In genomic region chr6:35015476-35015875, GRCh38 we compare ENCODE assay signal across 16 cellular contexts.
DNase-seq lines count a peak whose midpoint lies in the region; ATAC-seq, FAIRE-seq and TF ChIP-seq lines count a peak whose summit lies in the region.
"Had no signal": no experiment of that assay in that cellular context is flagged by ENCODE, and none has a peak within 500 bp of the region (broad histone marks: within the 10 kb centered on the region; RNA-seq: fewer than 3 reads in every experiment).

No MANE protein-coding gene starts in this region.

- DNase-seq in right lobe of liver: no peak
- no peak for DNase-seq in HepG2 (ENCODE audit: low spot score)
- DNase-seq in lower leg skin (ENCODE audit: low spot score in 2 of 2): no peak
- DNase-seq in HK-2 (ENCODE audit: unreplicated experiment): no peak
- no peak for DNase-seq in NCI-H2029 treated with DMSO at 0.1 percent for 48 hours (lab: John Stamatoyannopoulos, UW)
- DNase-seq: activated CD4-positive, alpha-beta memory T cell treated with anti-CD3 and anti-CD28 coated beads, Interleukin-2, amount 10 ng/mL, durations not matched to agents 7 days and 5 days; NCI-H146; NK-92 treated with Interleukin-12 subunit alpha and Interleukin-12 subunit beta, amount 100 ng/mL, for 24 hours; posterior cingulate gyrus; stimulated activated naive B cell treated with anti-CD40 and anti-IgM and Interleukin-4, amounts not matched to agents 10 μg/mL and 1 μg/mL and 100 μg/mL, for 72 hours; T-cell had no signal

- BruUV-seq in HepG2 (replicated peaks; lab: Mats Ljungman, UMichigan): no TSS peak

- no peak for TF ChIP-seq POLR2A in right lobe of liver (IDR thresholded peaks at IDR 0.05)
- TF ChIP-seq POLR2A in HepG2 (IDR thresholded peaks at IDR 0.05; ENCODE audit: insufficient read depth in 1 of 2, low read depth in 2 of 2, low read length in 2 of 2): no peak
- no peak for TF ChIP-seq POLR2A in gastroesophageal sphincter (IDR thresholded peaks at IDR 0.05)
- TF ChIP-seq POLR2A in lower leg skin (IDR thresholded peaks at IDR 0.05): no peak

- WGBS in right lobe of liver (ENCODE audit: insufficient coverage, low coverage, low lambda C conversion rate, missing lambda C conversion rate): 100% methylated on average over 1 of the region's 4 CpGs
- 95% methylated on average over 4 of the region's 4 CpGs for WGBS in HepG2 (ENCODE audit: low lambda C conversion rate)
- WGBS in gastroesophageal sphincter (ENCODE audit: low coverage in 1 of 2), 2 donors: 68 to 70% methylated on average over 2 to 4 of the region's 4 CpGs
- WGBS in lower leg skin, 2 donors: 75 to 82% methylated on average over 4 of the region's 4 CpGs

- in situ Hi-C loops in HepG2 (cut with HindIII; ENCODE audit: extremely low pct_ligation_motif_present, low pct_unique_long_range_greater_than_20kb): no loop called here

- no peak overlapping the region for H2AFZ ChIP-seq in HepG2 (ENCODE audit: low read length)

- FAIRE-seq in HepG2 (lab: Jason Lieb, UNC): no peak
- FAIRE-seq: HTR-8/SVneo had no signal

- intact Hi-C loops in right lobe of liver (cut with DNase I) (no loop called here), HepG2 (cut with micrococcal nuclease; ENCODE audit: unreplicated experiment) (no loop called here), lower leg skin (cut with DNase I; ENCODE audit: low total_unique reads) (no loop called here)

- TF ChIP-seq CTCF in right lobe of liver (IDR thresholded peaks at IDR 0.05): no peak
- TF ChIP-seq CTCF in HepG2 (CRISPR knock-in tag; IDR thresholded peaks at IDR 0.05): no peak
- no peak for TF ChIP-seq CTCF in gastroesophageal sphincter (IDR thresholded peaks at IDR 0.05)
- TF ChIP-seq CTCF in lower leg skin (IDR thresholded peaks at IDR 0.05): no peak

- H3K36me3 ChIP-seq in right lobe of liver (peaks cover 0 to 4% (median under 1%) of the 10 kb centered on the region in 4 donors), HepG2 (replicated peaks in 1 of 2; ENCODE audit: control insufficient read depth in 1 of 2, insufficient read depth in 2 of 2, low read length in 2 of 2) (peaks cover 13 to 15% of the 10 kb centered on the region in 2 experiments; a peak in 4 of 5 replicates), gastroesophageal sphincter (no peaks in the 10 kb centered on the region), skeletal muscle tissue (ENCODE audit: control insufficient read depth in 3 of 3, insufficient read depth in 3 of 3, low read length in 3 of 3) (peaks cover 0 to 4% (median 0%) of the 10 kb centered on the region in 3 donors)

- H3K4me1 ChIP-seq in right lobe of liver: peaks cover 0 to 24% (median 10%) of the 10 kb centered on the region in 4 donors
- H3K4me1 ChIP-seq in HepG2 (ENCODE audit: insufficient read depth, low read length): no peaks in the 10 kb centered on the region
- peaks cover 9 to 64% (median 19%) of the 10 kb centered on the region in 3 donors for H3K4me1 ChIP-seq in gastroesophageal sphincter
- peaks cover 49 to 63% (median 52%) of the 10 kb centered on the region in 3 donors for H3K4me1 ChIP-seq in skeletal muscle tissue (ENCODE audit: control insufficient read depth in 3 of 3, insufficient read depth in 3 of 3, low read length in 3 of 3)

- H3K9me3 ChIP-seq in right lobe of liver: no peaks in the 10 kb centered on the region
- H3K9me3 ChIP-seq in HepG2 (ENCODE audit: low read length): no peaks in the 10 kb centered on the region
- no peaks in the 10 kb centered on the region for H3K9me3 ChIP-seq in gastroesophageal sphincter
- H3K9me3 ChIP-seq in skeletal muscle tissue (ENCODE audit: control insufficient read depth in 3 of 3, low read length in 3 of 3): no peaks in the 10 kb centered on the region

- TF ChIP-seq EP300 in HepG2 (IDR thresholded peaks at IDR 0.05; ENCODE audit: low read depth in 2 of 2, low read length in 2 of 2) (no peak), HepG2 (CRISPR knock-in tag; IDR thresholded peaks at IDR 0.05; ENCODE audit: borderline replicate concordance) (no peak), gastroesophageal sphincter (IDR thresholded peaks at IDR 0.05) (no peak)

- CTCF ChIA-PET in HepG2 (lab: Yijun Ruan, JAX; ENCODE audit: low intra/inter-chr PET ratio, low total read pairs): no interaction called here

- H3K27me3 ChIP-seq in right lobe of liver (no peaks in the 10 kb centered on the region), HepG2 (ENCODE audit: control insufficient read depth in 1 of 2, insufficient read depth in 2 of 2, low read length in 2 of 2) (no peaks in the 10 kb centered on the region), gastroesophageal sphincter (no peaks in the 10 kb centered on the region), skeletal muscle tissue (ENCODE audit: control insufficient read depth in 3 of 3, insufficient read depth in 3 of 3, low read length in 3 of 3) (no peaks in the 10 kb centered on the region)

- no peaks in the 10 kb centered on the region for H3K79me2 ChIP-seq in HepG2 (ENCODE audit: insufficient read depth, low read length)

- H3K27ac ChIP-seq in right lobe of liver: peak overlapping the region in 2 of 3 donors; percentile 73 to 84
- no peak overlapping the region for H3K27ac ChIP-seq in HepG2 (ENCODE audit: extremely low read length, insufficient read depth, low read length)
- peak overlapping the region; percentile 97 to 99 (median 98) for H3K27ac ChIP-seq in gastroesophageal sphincter
- H3K27ac ChIP-seq in skeletal muscle tissue (ENCODE audit: low read depth, low read length): peak overlapping the region; percentile 3
- H3K27ac ChIP-seq: RWPE1 had no signal

- no peak for TF ChIP-seq RAD21 in HepG2 (CRISPR knock-in tag; IDR thresholded peaks at IDR 0.05)

- ATAC-seq in right lobe of liver (no peak), HepG2 (no peak), gastroesophageal sphincter (no peak), HG03520 (IDR thresholded peaks at IDR 0.05; ENCODE audit: unreplicated experiment) (no peak)
- ATAC-seq: stimulated activated naive B cell treated with anti-CD40 and anti-IgM and Interleukin-4, amounts not matched to agents 10 μg/mL and 1 μg/mL and 100 μg/mL, for 72 hours; T-cell had no signal

- no peak overlapping the region for H3K4me3 ChIP-seq in right lobe of liver
- H3K4me3 ChIP-seq in HepG2 (replicated peaks in 1 of 3; ENCODE audit: insufficient read depth in 1 of 3, low read depth in 2 of 3, low read length in 3 of 3): no peak overlapping the region
- no peak overlapping the region for H3K4me3 ChIP-seq in gastroesophageal sphincter
- no peak overlapping the region for H3K4me3 ChIP-seq in skeletal muscle tissue (ENCODE audit: low read length in 3 of 3)
- H3K4me3 ChIP-seq in lower leg skin (ENCODE audit: low read depth, poor library complexity, severe bottlenecking): no peak overlapping the region

- POLR2A ChIA-PET in HepG2 (lab: Yijun Ruan, JAX): no interaction called here

- H4K20me1 ChIP-seq in HepG2 (ENCODE audit: insufficient read depth, low read length): no peaks in the 10 kb centered on the region

- H3K9ac ChIP-seq in HepG2 (ENCODE audit: insufficient read depth, low read depth, low read length): no peak overlapping the region
- no peak overlapping the region for H3K9ac ChIP-seq in skeletal muscle tissue (ENCODE audit: low read depth in 1 of 3, low read length in 3 of 3)

- no peak overlapping the region for H3K4me2 ChIP-seq in HepG2 (ENCODE audit: low read depth, low read length)

TF ChIP-seq in HepG2, 621 proteins besides CTCF, POLR2A, EP300 and RAD21 (continues in another document):
- TF ChIP-seq, protein P1, sequence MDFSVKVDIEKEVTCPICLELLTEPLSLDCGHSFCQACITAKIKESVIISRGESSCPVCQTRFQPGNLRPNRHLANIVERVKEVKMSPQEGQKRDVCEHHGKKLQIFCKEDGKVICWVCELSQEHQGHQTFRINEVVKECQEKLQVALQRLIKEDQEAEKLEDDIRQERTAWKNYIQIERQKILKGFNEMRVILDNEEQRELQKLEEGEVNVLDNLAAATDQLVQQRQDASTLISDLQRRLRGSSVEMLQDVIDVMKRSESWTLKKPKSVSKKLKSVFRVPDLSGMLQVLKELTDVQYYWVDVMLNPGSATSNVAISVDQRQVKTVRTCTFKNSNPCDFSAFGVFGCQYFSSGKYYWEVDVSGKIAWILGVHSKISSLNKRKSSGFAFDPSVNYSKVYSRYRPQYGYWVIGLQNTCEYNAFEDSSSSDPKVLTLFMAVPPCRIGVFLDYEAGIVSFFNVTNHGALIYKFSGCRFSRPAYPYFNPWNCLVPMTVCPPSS (IDR thresholded peaks at IDR 0.05): no peak
- TF ChIP-seq ATF7-NPFF (CRISPR knock-in tag; IDR thresholded peaks at IDR 0.05; ENCODE audit: low read depth) (no peak), ZNF251 (CRISPR knock-in tag; IDR thresholded peaks at IDR 0.05) (no peak), MED13 (CRISPR knock-in tag; IDR thresholded peaks at IDR 0.05) (no peak), MTF1 (CRISPR knock-in tag; IDR thresholded peaks at IDR 0.05) (no peak), ZSCAN9 (CRISPR knock-in tag; IDR thresholded peaks at IDR 0.05; ENCODE audit: borderline replicate concordance) (no peak), ZNF768 (CRISPR knock-in tag; IDR thresholded peaks at IDR 0.05) (no peak), MAZ (IDR thresholded peaks at IDR 0.05; ENCODE audit: borderline replicate concordance, low read depth, low read length) (no peak), MAZ (CRISPR knock-in tag; IDR thresholded peaks at IDR 0.05; ENCODE audit: low read depth) (no peak), NBN (conservative IDR thresholded peaks at IDR 0.05) (no peak)
- TF ChIP-seq, protein P2, sequence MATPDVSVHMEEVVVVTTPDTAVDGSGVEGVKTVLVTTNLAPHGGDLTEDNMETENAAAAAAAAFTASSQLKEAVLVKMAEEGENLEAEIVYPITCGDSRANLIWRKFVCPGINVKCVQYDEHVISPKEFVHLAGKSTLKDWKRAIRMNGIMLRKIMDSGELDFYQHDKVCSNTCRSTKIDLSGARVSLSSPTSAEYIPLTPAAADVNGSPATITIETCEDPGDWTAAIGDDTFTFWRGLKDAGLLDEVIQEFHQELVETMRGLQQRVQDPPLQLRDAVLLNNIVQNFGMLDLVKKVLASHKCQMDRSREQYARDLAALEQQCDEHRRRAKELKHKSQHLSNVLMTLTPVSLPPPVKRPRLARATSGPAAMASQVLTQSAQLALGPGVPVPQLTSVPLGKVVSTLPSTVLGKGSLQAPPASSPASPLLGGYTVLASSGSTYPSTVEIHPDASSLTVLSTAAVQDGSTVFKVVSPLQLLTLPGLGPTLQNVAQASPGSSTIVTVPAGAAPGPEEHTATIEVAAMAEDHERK (CRISPR knock-in tag; IDR thresholded peaks at IDR 0.05; ENCODE audit: low read depth): no peak
